In genomic region chr21:28991861-28992525, GRCh38 we compare ENCODE assay signal across 8 cellular contexts. TPM values are rescaled to one million over a fixed set of nuclear protein-coding genes. Genes with fewer than 3 reads are reported as not detected.
DNase-seq lines count a peak whose midpoint lies in the region; ATAC-seq and TF ChIP-seq lines count a peak whose summit lies in the region.

No MANE protein-coding gene starts in this region.

- H3K27me3 ChIP-seq in heart left ventricle = no peaks in the 10 kb centered on the region

- peak; percentile 2 for ATAC-seq in HG02852 (IDR thresholded peaks at IDR 0.05; ENCODE audit: unreplicated experiment)
- ATAC-seq in heart left ventricle = peak in 1 of 4 donors; percentile 1

- peaks cover 0 to 6% (median 0%) of the 10 kb centered on the region in 9 donors for H3K36me3 ChIP-seq in heart left ventricle

- intact Hi-C loops in heart left ventricle (cut with DNase I) = loop anchor here in 3 of 10 donors (2.0 to 5.0 kb wide), 2 partner anchors 33 to 35 kb away; partner anchors contain the start of gene USP16 (in 2 of the 3)

- H3K27ac ChIP-seq in VCaP (peak overlapping the region; percentile 83), heart left ventricle (peak overlapping the region in 11 of 12 donors; percentile 84 to 95 (median 89))

- TF ChIP-seq CTCF in VCaP (conservative IDR thresholded peaks at IDR 0.05) (no peak), heart left ventricle (IDR thresholded peaks at IDR 0.05) (no peak), retinal pigment epithelial cell (conservative IDR thresholded peaks at IDR 0.05; ENCODE audit: low read depth, low read length) (no peak)

- DNase-seq in EH (ENCODE audit: low read depth) = peak; percentile 6
- DNase-seq in heart left ventricle = no peak
- no peak for DNase-seq in retinal pigment epithelial cell (ENCODE audit: low read depth)
- no peak for DNase-seq in NCI-H2227 (lab: John Stamatoyannopoulos, UW; ENCODE audit: unreplicated experiment)
- DNase-seq in DMS114 treated with DMSO at 0.1 percent for 48 hours (lab: John Stamatoyannopoulos, UW; ENCODE audit: unreplicated experiment) = no peak
- DNase-seq in GM19238 (ENCODE audit: insufficient read length, low spot score) = no peak

- no peak for TF ChIP-seq POLR2A in heart left ventricle (IDR thresholded peaks at IDR 0.05)

- H3K4me3 ChIP-seq in heart left ventricle (peak overlapping the region; percentile 64 to 100 (median 88)), retinal pigment epithelial cell (ENCODE audit: low read length) (peak overlapping the region; percentile 85)

- H3K9me3 ChIP-seq in heart left ventricle = no peaks in the 10 kb centered on the region

- 5 to 8% (median 7%) methylated on average over 14 of the region's 14 CpGs for WGBS in heart left ventricle, 4 donors

- peaks cover 0 to 34% (median 20%) of the 10 kb centered on the region in 12 donors for H3K4me1 ChIP-seq in heart left ventricle

RNA-seq across cellular contexts. Expression of gene LTN1, which starts 0.7 kb away (rescaled TPM):
- 10 to 100 TPM; 11.1 to 20.3 (median 18.6) TPM for total RNA-seq in heart left ventricle
- 1 to 10 TPM; 3.4 to 8.0 TPM for polyA plus RNA-seq in heart left ventricle

RNA-seq across cellular contexts. Expression of gene RWDD2B, which starts 27.2 kb away (rescaled TPM):
- 10 to 100 TPM; 10.6 to 22.4 (median 16.6) TPM for total RNA-seq in heart left ventricle
- 10 to 100 TPM; 10.0 to 16.6 TPM for polyA plus RNA-seq in heart left ventricle

RNA-seq across cellular contexts. Expression of gene USP16, which starts 32.5 kb away (rescaled TPM):
- 10 to 100 TPM; 19.1 to 38.1 (median 32.4) TPM for total RNA-seq in heart left ventricle
- 10 to 100 TPM; 16.4 to 42.6 TPM for polyA plus RNA-seq in heart left ventricle
